2 cellular contexts compared by ENCODE assay signal in the genomic region with DNA sequence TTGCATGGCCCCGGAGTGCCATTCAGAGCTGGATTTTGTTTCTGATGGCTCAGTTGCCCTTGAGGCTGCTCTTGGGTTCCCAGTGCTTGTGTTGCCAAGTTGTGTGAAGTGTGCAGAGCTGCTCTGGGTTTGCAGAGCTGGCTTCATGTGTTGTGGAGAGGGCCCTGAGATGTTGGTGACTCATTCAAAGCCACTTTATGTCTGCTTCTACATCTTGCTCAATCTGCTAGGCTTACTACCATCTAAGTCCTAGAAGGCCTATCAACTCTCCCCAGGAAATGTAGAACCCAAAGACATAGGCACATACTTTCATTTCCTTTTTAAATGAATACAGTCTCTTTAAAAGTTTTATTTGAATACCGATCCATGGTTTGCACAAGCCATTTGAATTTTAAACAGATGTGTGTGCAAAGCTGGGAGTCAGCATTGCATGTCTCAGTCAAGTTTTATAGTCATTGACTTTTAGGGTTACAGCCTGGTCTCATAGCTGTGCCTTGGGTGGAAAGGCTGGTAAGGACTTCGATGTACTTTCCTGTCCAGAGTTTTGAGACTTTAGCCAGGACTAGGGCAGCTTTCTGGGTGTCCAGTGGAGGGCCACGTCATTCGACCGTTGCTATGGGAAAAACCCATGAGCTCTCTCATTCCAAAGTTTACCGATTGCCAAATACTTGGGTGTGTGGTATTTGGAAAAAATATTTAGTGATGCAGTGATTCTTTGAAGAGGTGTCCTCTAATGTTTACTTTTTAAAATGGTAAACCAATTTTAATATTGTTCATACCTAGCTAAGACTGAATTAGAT.
TF ChIP-seq lines count a peak whose summit lies in the region.

No MANE protein-coding gene starts in this region.

TF ChIP-seq in SK-N-SH treated with all-trans-retinoic acid at 6 μM for 48 hours, 23 proteins besides CTCF, POLR2A, EP300 and RAD21 (continued from another document):
- TF ChIP-seq, protein P1, sequence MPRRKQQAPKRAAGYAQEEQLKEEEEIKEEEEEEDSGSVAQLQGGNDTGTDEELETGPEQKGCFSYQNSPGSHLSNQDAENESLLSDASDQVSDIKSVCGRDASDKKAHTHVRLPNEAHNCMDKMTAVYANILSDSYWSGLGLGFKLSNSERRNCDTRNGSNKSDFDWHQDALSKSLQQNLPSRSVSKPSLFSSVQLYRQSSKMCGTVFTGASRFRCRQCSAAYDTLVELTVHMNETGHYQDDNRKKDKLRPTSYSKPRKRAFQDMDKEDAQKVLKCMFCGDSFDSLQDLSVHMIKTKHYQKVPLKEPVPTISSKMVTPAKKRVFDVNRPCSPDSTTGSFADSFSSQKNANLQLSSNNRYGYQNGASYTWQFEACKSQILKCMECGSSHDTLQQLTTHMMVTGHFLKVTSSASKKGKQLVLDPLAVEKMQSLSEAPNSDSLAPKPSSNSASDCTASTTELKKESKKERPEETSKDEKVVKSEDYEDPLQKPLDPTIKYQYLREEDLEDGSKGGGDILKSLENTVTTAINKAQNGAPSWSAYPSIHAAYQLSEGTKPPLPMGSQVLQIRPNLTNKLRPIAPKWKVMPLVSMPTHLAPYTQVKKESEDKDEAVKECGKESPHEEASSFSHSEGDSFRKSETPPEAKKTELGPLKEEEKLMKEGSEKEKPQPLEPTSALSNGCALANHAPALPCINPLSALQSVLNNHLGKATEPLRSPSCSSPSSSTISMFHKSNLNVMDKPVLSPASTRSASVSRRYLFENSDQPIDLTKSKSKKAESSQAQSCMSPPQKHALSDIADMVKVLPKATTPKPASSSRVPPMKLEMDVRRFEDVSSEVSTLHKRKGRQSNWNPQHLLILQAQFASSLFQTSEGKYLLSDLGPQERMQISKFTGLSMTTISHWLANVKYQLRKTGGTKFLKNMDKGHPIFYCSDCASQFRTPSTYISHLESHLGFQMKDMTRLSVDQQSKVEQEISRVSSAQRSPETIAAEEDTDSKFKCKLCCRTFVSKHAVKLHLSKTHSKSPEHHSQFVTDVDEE (CRISPR knock-in tag; IDR thresholded peaks at IDR 0.05) = no peak
- TF ChIP-seq ZFP3 (CRISPR knock-in tag; IDR thresholded peaks at IDR 0.05) (no peak; the same call in 1 of the 2 replicates), CSDC2 (CRISPR knock-in tag; IDR thresholded peaks at IDR 0.05) (no peak), ZNF70 (CRISPR knock-in tag; IDR thresholded peaks at IDR 0.05) (no peak), ZC3H10 (CRISPR knock-in tag; IDR thresholded peaks at IDR 0.05) (no peak), PPARA (CRISPR knock-in tag; IDR thresholded peaks at IDR 0.05; ENCODE audit: borderline replicate concordance) (no peak), ARNTL (CRISPR knock-in tag; IDR thresholded peaks at IDR 0.05; ENCODE audit: borderline replicate concordance, low read depth) (no peak), BACH2 (CRISPR knock-in tag; IDR thresholded peaks at IDR 0.05; ENCODE audit: borderline replicate concordance) (no peak), ZNF565 (CRISPR knock-in tag; conservative IDR thresholded peaks at IDR 0.05; ENCODE audit: low read depth) (no peak), TOX (CRISPR knock-in tag; IDR thresholded peaks at IDR 0.05; ENCODE audit: borderline replicate concordance) (no peak)
- TF ChIP-seq, protein P2, sequence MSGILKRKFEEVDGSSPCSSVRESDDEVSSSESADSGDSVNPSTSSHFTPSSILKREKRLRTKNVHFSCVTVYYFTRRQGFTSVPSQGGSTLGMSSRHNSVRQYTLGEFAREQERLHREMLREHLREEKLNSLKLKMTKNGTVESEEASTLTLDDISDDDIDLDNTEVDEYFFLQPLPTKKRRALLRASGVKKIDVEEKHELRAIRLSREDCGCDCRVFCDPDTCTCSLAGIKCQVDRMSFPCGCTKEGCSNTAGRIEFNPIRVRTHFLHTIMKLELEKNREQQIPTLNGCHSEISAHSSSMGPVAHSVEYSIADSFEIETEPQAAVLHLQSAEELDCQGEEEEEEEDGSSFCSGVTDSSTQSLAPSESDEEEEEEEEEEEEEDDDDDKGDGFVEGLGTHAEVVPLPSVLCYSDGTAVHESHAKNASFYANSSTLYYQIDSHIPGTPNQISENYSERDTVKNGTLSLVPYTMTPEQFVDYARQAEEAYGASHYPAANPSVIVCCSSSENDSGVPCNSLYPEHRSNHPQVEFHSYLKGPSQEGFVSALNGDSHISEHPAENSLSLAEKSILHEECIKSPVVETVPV (CRISPR knock-in tag; IDR thresholded peaks at IDR 0.05) = no peak
TF ChIP-seq in SK-N-SH treated with all-trans-retinoic acid at 6 μM for 48 hours: peak in this region for 0.

TF ChIP-seq in SK-N-SH, 30 proteins besides CTCF, POLR2A, EP300 and RAD21 (continued from another document):
- TF ChIP-seq FOXJ3 (CRISPR knock-in tag; IDR thresholded peaks at IDR 0.05) (no peak), TCF12 (IDR thresholded peaks at IDR 0.05) (no peak)
